In the genomic region with DNA sequence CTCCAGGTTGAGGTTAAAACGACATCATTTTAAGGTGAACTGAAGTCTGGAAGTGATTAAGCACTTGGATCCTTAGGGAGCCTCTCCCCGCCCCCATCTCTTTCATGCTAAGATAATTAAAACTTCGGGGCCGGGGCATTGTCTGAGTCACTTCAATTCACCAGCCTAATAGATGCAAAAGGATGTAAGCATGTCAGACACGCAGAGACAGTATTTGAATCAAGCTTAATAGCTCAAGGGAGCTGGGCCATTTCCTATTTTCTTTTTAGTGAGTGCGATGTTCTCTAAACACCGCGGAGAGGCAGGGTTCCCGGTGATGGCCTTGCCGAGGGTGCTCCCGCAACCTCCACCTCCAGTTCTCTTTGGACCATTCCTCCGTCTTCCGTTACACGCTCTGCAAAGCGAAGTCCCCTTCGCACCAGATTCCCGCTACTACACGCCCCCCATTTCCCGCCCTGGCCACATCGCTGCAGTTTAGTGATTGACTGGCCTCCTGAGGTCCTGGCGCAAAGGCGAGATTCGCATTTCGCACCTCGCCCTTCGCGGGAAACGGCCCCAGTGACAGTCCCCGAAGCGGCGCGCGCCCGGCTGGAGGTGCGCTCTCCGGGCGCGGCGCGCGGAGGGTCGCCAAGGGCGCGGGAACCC, we compare ENCODE assay signal across 8 cellular contexts. TPM values are rescaled to one million over a fixed set of nuclear protein-coding genes. Genes with fewer than 3 reads are reported as not detected.
DNase-seq lines count a peak whose midpoint lies in the region; ATAC-seq and TF ChIP-seq lines count a peak whose summit lies in the region.

No MANE protein-coding gene starts in this region.

- H3K27ac Mint-ChIP-seq in CD8-positive, alpha-beta T cell = peak overlapping the region; percentile 85
- no peak overlapping the region for H3K27ac Mint-ChIP-seq in neural crest cell (ENCODE audit: unreplicated experiment)

- H3K9me3 Mint-ChIP-seq in CD8-positive, alpha-beta T cell = no peaks in the 10 kb centered on the region
- no peaks in the 10 kb centered on the region for H3K9me3 Mint-ChIP-seq in neural crest cell

- peak in 1 of 7 experiments; percentile 24 for DNase-seq in CD8-positive, alpha-beta T cell
- DNase-seq in KG1 (lab: John Stamatoyannopoulos, UW) (peak; percentile 24), choroid plexus epithelial cell (ENCODE audit: low read depth) (peak; percentile 22), neural crest cell (ENCODE audit: low read depth, low spot score) (no peak), HUDEP-2 (lab: John Stamatoyannopoulos, UW; ENCODE audit: unreplicated experiment in 76 of 76) (no peak), glomerular visceral epithelial cell (ENCODE audit: extremely low spot score) (no peak), NCI-H2227 treated with DMSO at 0.1 percent for 48 hours (lab: John Stamatoyannopoulos, UW) (no peak)

- no peaks in the 10 kb centered on the region for H3K36me3 ChIP-seq in CD8-positive, alpha-beta T cell (ENCODE audit: insufficient read depth, low read length)

- peak overlapping the region; percentile 77 for H3K4me3 ChIP-seq in CD8-positive, alpha-beta T cell (ENCODE audit: low read depth, low read length)
- H3K4me3 ChIP-seq in choroid plexus epithelial cell (ENCODE audit: low read depth, low read length) = no peak overlapping the region

- peaks cover 17% of the 10 kb centered on the region for H3K36me3 Mint-ChIP-seq in CD8-positive, alpha-beta T cell
- H3K36me3 Mint-ChIP-seq in neural crest cell (ENCODE audit: low read depth) = peaks cover 3% of the 10 kb centered on the region

- H3K4me1 ChIP-seq in CD8-positive, alpha-beta T cell (ENCODE audit: insufficient read depth, low read length) = peaks cover 17% of the 10 kb centered on the region

- no peak for TF ChIP-seq CTCF in CD8-positive, alpha-beta T cell (IDR thresholded peaks at IDR 0.05)
- TF ChIP-seq CTCF in choroid plexus epithelial cell (conservative IDR thresholded peaks at IDR 0.05; ENCODE audit: low read depth, low read length) = peak; percentile 21
- no peak for TF ChIP-seq CTCF in neural crest cell (conservative IDR thresholded peaks at IDR 0.05)

- ATAC-seq in CD8-positive, alpha-beta T cell = no peak
- peak; percentile 11 for ATAC-seq in GM21360 (IDR thresholded peaks at IDR 0.05; ENCODE audit: unreplicated experiment)

- intact Hi-C loops in CD8-positive, alpha-beta T cell (cut with DNase I, micrococcal nuclease) = loop anchor here (5.0 to 10.0 kb wide), 5 partner anchors 51 to 304 kb away; partner anchors contain the start of genes DUSP22 (in 1 of the 2) and EXOC2 (in 1 of the 2)

- H3K27me3 Mint-ChIP-seq in CD8-positive, alpha-beta T cell (ENCODE audit: low read depth) = peaks cover 7% of the 10 kb centered on the region
- H3K27me3 Mint-ChIP-seq in neural crest cell (ENCODE audit: low read depth) = peaks cover 97% of the 10 kb centered on the region

- POLR2A ChIA-PET in CD8-positive, alpha-beta T cell (lab: Charles Lee) = interaction anchor here (0.9 to 3.6 kb wide), 5 partner anchors 13 to 202 kb away, joined by 3 to 22 read pairs (median 3); no protein-coding TSS in a partner anchor

- no peaks in the 10 kb centered on the region for H3K27me3 ChIP-seq in CD8-positive, alpha-beta T cell (ENCODE audit: insufficient read depth, low read length)

- H3K4me3 Mint-ChIP-seq in CD8-positive, alpha-beta T cell = peak overlapping the region; percentile 85
- H3K4me3 Mint-ChIP-seq in neural crest cell = peak overlapping the region; percentile 65

- no peak overlapping the region for H3K27ac ChIP-seq in CD8-positive, alpha-beta T cell (ENCODE audit: low read depth, low read length)

- no peaks in the 10 kb centered on the region for H3K9me3 ChIP-seq in CD8-positive, alpha-beta T cell (ENCODE audit: low read length)

- peaks cover 28% of the 10 kb centered on the region for H3K4me1 Mint-ChIP-seq in CD8-positive, alpha-beta T cell (ENCODE audit: low read depth)
- peaks cover 11% of the 10 kb centered on the region for H3K4me1 Mint-ChIP-seq in neural crest cell

- CTCF ChIA-PET in CD8-positive, alpha-beta T cell (lab: Charles Lee) = interaction anchor here (0.9 to 1.9 kb wide), 6 partner anchors 7 to 208 kb away, joined by 3 to 6 read pairs (median 4); no protein-coding TSS in a partner anchor

RNA-seq across cellular contexts. Expression of gene IRF4, which starts 0.5 kb away (rescaled TPM):
- 10 to 100 TPM; 24.7 to 25.6 TPM for total RNA-seq in CD8-positive, alpha-beta T cell
- total RNA-seq in neural crest cell = 0.30 TPM in 1 of 2 replicates, not detected in the other

Comparison
In these comparisons a context has a peak if more than half of its experiments do, and no peak if none do; other contexts are left out.
1. DNase-seq: peak in KG1 (single experiment) and choroid plexus epithelial cell (single experiment); none in neural crest cell (single experiment), HUDEP-2 (0 of 76), glomerular visceral epithelial cell (single experiment) and NCI-H2227 treated with DMSO at 0.1 percent for 48 hours (single experiment).
2. RNA of gene IRF4, which starts 0.5 kb away (total RNA-seq): 24.7 to 25.6 TPM in CD8-positive, alpha-beta T cell; 0.30 TPM in neural crest cell; every median in the first group is over 10 times any median in the second.